ENCODE assay signal across 8 cellular contexts in genomic region chr14:77027538-77028383, GRCh38. TPM values are rescaled to one million over a fixed set of nuclear protein-coding genes. Genes with fewer than 3 reads are reported as not detected.
A peak's percentile ranks its signal among the peaks of the same experiment; 100 is the strongest.
DNase-seq lines count a peak whose midpoint lies in the region; ATAC-seq and TF ChIP-seq lines count a peak whose summit lies in the region.

No MANE protein-coding gene starts in this region.

- H3K9ac ChIP-seq in SK-N-MC (ENCODE audit: insufficient read length) (peak overlapping the region; percentile 88), adipocyte (ENCODE audit: low read length) (peak overlapping the region; percentile 96)

- H3K4me3 ChIP-seq in SK-N-MC = peak overlapping the region; percentile 88
- peak overlapping the region; percentile 89 for H3K4me3 ChIP-seq in adipocyte (ENCODE audit: low read length)
- H3K4me3 ChIP-seq in left ventricle myocardium inferior = peak overlapping the region; percentile 89
- H3K4me3 ChIP-seq in psoas muscle = peak overlapping the region; percentile 91

- TF ChIP-seq CTCF in left ventricle myocardium inferior (IDR thresholded peaks at IDR 0.05; ENCODE audit: borderline replicate concordance) = peak; percentile 8
- TF ChIP-seq CTCF in psoas muscle (IDR thresholded peaks at IDR 0.05) = peak; percentile 13

- intact Hi-C loops in left ventricle myocardium inferior (cut with micrococcal nuclease) = no loop called here
- intact Hi-C loops in psoas muscle (cut with DNase I) = loop anchor here (1.0 to 10.0 kb wide), 5 partner anchors 40 to 113 kb away; no protein-coding TSS in a partner anchor

- H3K4me1 ChIP-seq in adipocyte (ENCODE audit: control insufficient read depth, insufficient read depth, low read length) = peaks cover 57% of the 10 kb centered on the region
- peaks cover 94% of the 10 kb centered on the region for H3K4me1 ChIP-seq in left ventricle myocardium inferior
- H3K4me1 ChIP-seq in psoas muscle = peaks cover 63% of the 10 kb centered on the region

- WGBS in psoas muscle, 3 donors = 0 to 1% (median 1%) methylated on average over 51 to 79 of the region's 81 CpGs

- H3K27ac ChIP-seq in SK-N-MC (peak overlapping the region; percentile 81), left ventricle myocardium inferior (replicated peaks) (peak overlapping the region; percentile 100), psoas muscle (peak overlapping the region; percentile 100)

- H3K27me3 ChIP-seq in adipocyte (replicated peaks; ENCODE audit: control insufficient read depth, insufficient read depth, low read length) (no peaks in the 10 kb centered on the region), left ventricle myocardium inferior (ENCODE audit: low read depth) (no peaks in the 10 kb centered on the region), psoas muscle (ENCODE audit: insufficient read depth in 3 of 3, low read length in 2 of 3) (no peaks in the 10 kb centered on the region)

- H3K9me3 ChIP-seq in SK-N-MC (ENCODE audit: low read depth, low read length) = no peaks in the 10 kb centered on the region
- H3K9me3 ChIP-seq in adipocyte (ENCODE audit: control insufficient read depth, low read length) = no peaks in the 10 kb centered on the region
- no peaks in the 10 kb centered on the region for H3K9me3 ChIP-seq in left ventricle myocardium inferior (replicated peaks)
- H3K9me3 ChIP-seq in psoas muscle = no peaks in the 10 kb centered on the region

- ATAC-seq in GM19395 (IDR thresholded peaks at IDR 0.05; ENCODE audit: unreplicated experiment) (peak; percentile 39), HG03460 (IDR thresholded peaks at IDR 0.05; ENCODE audit: unreplicated experiment) (peak; percentile 33), psoas muscle (peak; percentile 35 to 46 (median 44))

- H3K36me3 ChIP-seq in SK-N-MC (ENCODE audit: insufficient read depth, low read length) (peaks cover 7% of the 10 kb centered on the region), adipocyte (ENCODE audit: control insufficient read depth, insufficient read depth, low read length, severe bottlenecking) (peaks cover 4% of the 10 kb centered on the region), left ventricle myocardium inferior (peaks cover 17% of the 10 kb centered on the region), psoas muscle (ENCODE audit: insufficient read depth in 1 of 2, low read depth in 1 of 2) (peaks cover 0 to 20% of the 10 kb centered on the region in 2 donors)

- peak; percentile 80 for DNase-seq in COR-L47 (lab: John Stamatoyannopoulos, UW)
- DNase-seq in SK-N-MC (ENCODE audit: low read depth, low spot score) = no peak
- peak; percentile 85 for DNase-seq in adipocyte (ENCODE audit: low read depth)
- peak; percentile 76 for DNase-seq in left ventricle myocardium inferior
- DNase-seq in psoas muscle = peak; percentile 76 to 89
- no peak for DNase-seq in OCI-M2 (lab: John Stamatoyannopoulos, UW; ENCODE audit: unreplicated experiment)

RNA-seq across cellular contexts. Expression of gene IRF2BPL, which starts 0.7 kb away (rescaled TPM):
- 35.5 TPM for total RNA-seq in left ventricle myocardium inferior
- 10 to 100 TPM in 3 of 4 donors, 1 to 10 TPM in 1; 9.7 to 26.3 (median 21.7) TPM for total RNA-seq in psoas muscle
- polyA plus RNA-seq in psoas muscle = 1 to 10 TPM; 3.8 to 9.5 (median 4.4) TPM

Comparison
In these comparisons a context has a peak if more than half of its experiments do, and no peak if none do; other contexts are left out.
1. DNase-seq: peak in COR-L47 (single experiment), adipocyte (single experiment), left ventricle myocardium inferior (single experiment) and psoas muscle (2 of 2); none in SK-N-MC (single experiment) and OCI-M2 (single experiment).
2. Peak in every context shown above with its lines, with median percentiles within 50 percentile points of each other: ATAC-seq, H3K27ac ChIP-seq and H3K4me3 ChIP-seq.